8 cellular contexts compared by ENCODE assay signal in the genomic region with DNA sequence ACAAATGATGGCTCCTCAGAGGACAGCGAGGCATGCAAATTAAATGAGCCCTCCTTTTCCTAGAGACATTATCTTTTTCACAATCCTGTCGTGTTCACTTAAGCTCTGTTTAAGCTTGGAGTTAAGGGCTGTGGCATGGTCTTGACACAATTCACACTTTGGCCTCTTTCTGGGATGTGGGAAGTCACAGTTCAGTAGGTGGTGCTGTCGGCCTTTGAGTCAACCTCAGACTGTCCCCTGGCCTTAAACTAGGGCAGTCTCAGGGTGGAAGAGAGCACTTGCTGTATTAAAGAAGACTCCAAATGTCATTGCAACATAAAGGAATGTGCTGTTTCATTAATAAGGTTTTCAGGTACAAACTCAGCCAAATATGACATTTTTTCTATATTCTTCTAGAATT.
A peak's percentile ranks its signal among the peaks of the same experiment; 100 is the strongest.
DNase-seq lines count a peak whose midpoint lies in the region; ATAC-seq and TF ChIP-seq lines count a peak whose summit lies in the region.

No MANE protein-coding gene starts in this region.

- peaks cover 83% of the 10 kb centered on the region for H3K27me3 Mint-ChIP-seq in activated naive CD8-positive, alpha-beta T cell treated with anti-CD3 and anti-CD28 coated beads, Interleukin-2, amount 10 ng/mL, durations not matched to agents 7 days and 5 days
- H3K27me3 Mint-ChIP-seq in activated naive CD8-positive, alpha-beta T cell treated with anti-CD3 and anti-CD28 coated beads for 36 hours, result peaks cover 94% of the 10 kb centered on the region
- H3K27me3 Mint-ChIP-seq in GM23338 (ENCODE audit: insufficient read depth, low read depth, poor library complexity), result peaks cover 3% of the 10 kb centered on the region
- peaks cover 5% of the 10 kb centered on the region for H3K27me3 Mint-ChIP-seq in neural progenitor cell (ENCODE audit: insufficient read depth, low read depth)

- no peaks in the 10 kb centered on the region for H3K36me3 ChIP-seq in GM23338 (ENCODE audit: insufficient read depth)
- no peaks in the 10 kb centered on the region for H3K36me3 ChIP-seq in neural progenitor cell

- H3K27me3 ChIP-seq in GM23338 (ENCODE audit: insufficient read depth), result no peaks in the 10 kb centered on the region
- no peaks in the 10 kb centered on the region for H3K27me3 ChIP-seq in neural progenitor cell

- H3K4me2 ChIP-seq in GM23338 (no peak overlapping the region), neural progenitor cell (no peak overlapping the region)

- H3K9ac ChIP-seq in neural progenitor cell, result no peak overlapping the region

- H3K9me2 ChIP-seq in GM23338 (ENCODE audit: insufficient read depth), result peaks cover 6% of the 10 kb centered on the region; the same call in 1 of the 2 replicates

- H3K27ac Mint-ChIP-seq in activated naive CD8-positive, alpha-beta T cell treated with anti-CD3 and anti-CD28 coated beads, Interleukin-2, amount 10 ng/mL, durations not matched to agents 7 days and 5 days, result no peak overlapping the region
- no peak overlapping the region for H3K27ac Mint-ChIP-seq in activated naive CD8-positive, alpha-beta T cell treated with anti-CD3 and anti-CD28 coated beads for 36 hours
- no peak overlapping the region for H3K27ac Mint-ChIP-seq in GM23338
- H3K27ac Mint-ChIP-seq in neural progenitor cell, result no peak overlapping the region

- H3K79me2 ChIP-seq in GM23338 (replicated peaks; ENCODE audit: insufficient read depth) (no peaks in the 10 kb centered on the region), neural progenitor cell (ENCODE audit: low read depth) (no peaks in the 10 kb centered on the region)

- peak; percentile 63 to 92 for TF ChIP-seq CTCF in GM23338 (conservative IDR thresholded peaks at IDR 0.05; ENCODE audit: low read depth in 2 of 2)
- peak; percentile 76 for TF ChIP-seq CTCF in neural progenitor cell (IDR thresholded peaks at IDR 0.05)

- no peak overlapping the region for H3K27ac ChIP-seq in GM23338 (ENCODE audit: low read depth)
- no peak overlapping the region for H3K27ac ChIP-seq in neural progenitor cell

- H3K4me1 ChIP-seq in GM23338 (ENCODE audit: insufficient read depth) (peaks cover 5% of the 10 kb centered on the region; the same call in 1 of the 2 replicates), neural progenitor cell (no peaks in the 10 kb centered on the region)

- no peaks in the 10 kb centered on the region for H3F3A ChIP-seq in GM23338 (replicated peaks; ENCODE audit: low read depth)
- H3F3A ChIP-seq in neural progenitor cell (ENCODE audit: low read depth), result no peaks in the 10 kb centered on the region

- peak; percentile 39 for DNase-seq in activated naive CD8-positive, alpha-beta T cell treated with anti-CD3 and anti-CD28 coated beads, Interleukin-2, amount 10 ng/mL, durations not matched to agents 7 days and 5 days
- no peak for DNase-seq in activated naive CD8-positive, alpha-beta T cell treated with anti-CD3 and anti-CD28 coated beads for 36 hours
- DNase-seq in GM23338 (ENCODE audit: low spot score) (peak; percentile 77), NAMALWA (ENCODE audit: low spot score) (peak; percentile 33), dermis microvascular lymphatic vessel endothelial cell (ENCODE audit: low read depth in 2 of 2) (peak; percentile 77 to 88), neural progenitor cell (ENCODE audit: low spot score) (peak; percentile 81), KG1 (lab: John Stamatoyannopoulos, UW) (no peak), putamen (ENCODE audit: low spot score) (no peak)

- POLR2A ChIA-PET in activated naive CD8-positive, alpha-beta T cell treated with anti-CD3 and anti-CD28 coated beads, Interleukin-2, amount 10 ng/mL, durations not matched to agents 7 days and 5 days (lab: Charles Lee), result no interaction called here

- peaks cover 22% of the 10 kb centered on the region for H3K4me1 Mint-ChIP-seq in activated naive CD8-positive, alpha-beta T cell treated with anti-CD3 and anti-CD28 coated beads, Interleukin-2, amount 10 ng/mL, durations not matched to agents 7 days and 5 days
- H3K4me1 Mint-ChIP-seq in activated naive CD8-positive, alpha-beta T cell treated with anti-CD3 and anti-CD28 coated beads for 36 hours, result peaks cover 24% of the 10 kb centered on the region
- H3K4me1 Mint-ChIP-seq in GM23338 (peaks cover 12% of the 10 kb centered on the region; the same call in 2 of the 3 replicates), neural progenitor cell (peaks cover 3% of the 10 kb centered on the region)

- H3K4me3 ChIP-seq in GM23338, result no peak overlapping the region
- H3K4me3 ChIP-seq in neural progenitor cell, result no peak overlapping the region

- H4K20me1 ChIP-seq in GM23338 (replicated peaks; ENCODE audit: insufficient read depth) (no peaks in the 10 kb centered on the region), neural progenitor cell (ENCODE audit: low read depth) (no peaks in the 10 kb centered on the region)

- ATAC-seq in activated naive CD8-positive, alpha-beta T cell treated with anti-CD3 and anti-CD28 coated beads, Interleukin-2, amount 10 ng/mL, durations not matched to agents 7 days and 5 days (ENCODE audit: low read depth), result peak; percentile 67
- ATAC-seq in GM23338, result peak; percentile 97

- no peaks in the 10 kb centered on the region for H3K36me3 Mint-ChIP-seq in activated naive CD8-positive, alpha-beta T cell treated with anti-CD3 and anti-CD28 coated beads, Interleukin-2, amount 10 ng/mL, durations not matched to agents 7 days and 5 days
- H3K36me3 Mint-ChIP-seq in activated naive CD8-positive, alpha-beta T cell treated with anti-CD3 and anti-CD28 coated beads for 36 hours, result no peaks in the 10 kb centered on the region
- H3K36me3 Mint-ChIP-seq in GM23338 (ENCODE audit: low read depth) (no peaks in the 10 kb centered on the region), neural progenitor cell (no peaks in the 10 kb centered on the region)

- no peaks in the 10 kb centered on the region for H3K9me3 ChIP-seq in neural progenitor cell (ENCODE audit: low read depth)

- H2AFZ ChIP-seq in GM23338 (peak overlapping the region; percentile 56; the same call in 1 of the 2 replicates), neural progenitor cell (replicated peaks) (no peak overlapping the region)

- H3K9me3 Mint-ChIP-seq in activated naive CD8-positive, alpha-beta T cell treated with anti-CD3 and anti-CD28 coated beads, Interleukin-2, amount 10 ng/mL, durations not matched to agents 7 days and 5 days, result no peaks in the 10 kb centered on the region
- no peaks in the 10 kb centered on the region for H3K9me3 Mint-ChIP-seq in activated naive CD8-positive, alpha-beta T cell treated with anti-CD3 and anti-CD28 coated beads for 36 hours
- H3K9me3 Mint-ChIP-seq in GM23338 (no peaks in the 10 kb centered on the region), neural progenitor cell (no peaks in the 10 kb centered on the region)

- H3K4me3 Mint-ChIP-seq in activated naive CD8-positive, alpha-beta T cell treated with anti-CD3 and anti-CD28 coated beads, Interleukin-2, amount 10 ng/mL, durations not matched to agents 7 days and 5 days, result no peak overlapping the region
- H3K4me3 Mint-ChIP-seq in activated naive CD8-positive, alpha-beta T cell treated with anti-CD3 and anti-CD28 coated beads for 36 hours, result no peak overlapping the region
- H3K4me3 Mint-ChIP-seq in GM23338, result no peak overlapping the region
- no peak overlapping the region for H3K4me3 Mint-ChIP-seq in neural progenitor cell

TF ChIP-seq in GM23338, 12 proteins besides CTCF, POLR2A, EP300 and RAD21:
- TF ChIP-seq CREB1 (CRISPR knock-in tag; IDR thresholded peaks at IDR 0.05; ENCODE audit: low read depth) (no peak), POLR2AphosphoS5 (IDR thresholded peaks at IDR 0.05; ENCODE audit: low read depth) (no peak)
TF ChIP-seq in GM23338: peak in this region for 0.

Comparison
In these comparisons a context has a peak if more than half of its experiments do, and no peak if none do; other contexts are left out.
1. DNase-seq: peak in activated naive CD8-positive, alpha-beta T cell treated with anti-CD3 and anti-CD28 coated beads, Interleukin-2, amount 10 ng/mL, durations not matched to agents 7 days and 5 days (single experiment), GM23338 (single experiment), NAMALWA (single experiment), dermis microvascular lymphatic vessel endothelial cell (2 of 2) and neural progenitor cell (single experiment); none in activated naive CD8-positive, alpha-beta T cell treated with anti-CD3 and anti-CD28 coated beads for 36 hours (single experiment), KG1 (single experiment) and putamen (single experiment).